In the genomic region with DNA sequence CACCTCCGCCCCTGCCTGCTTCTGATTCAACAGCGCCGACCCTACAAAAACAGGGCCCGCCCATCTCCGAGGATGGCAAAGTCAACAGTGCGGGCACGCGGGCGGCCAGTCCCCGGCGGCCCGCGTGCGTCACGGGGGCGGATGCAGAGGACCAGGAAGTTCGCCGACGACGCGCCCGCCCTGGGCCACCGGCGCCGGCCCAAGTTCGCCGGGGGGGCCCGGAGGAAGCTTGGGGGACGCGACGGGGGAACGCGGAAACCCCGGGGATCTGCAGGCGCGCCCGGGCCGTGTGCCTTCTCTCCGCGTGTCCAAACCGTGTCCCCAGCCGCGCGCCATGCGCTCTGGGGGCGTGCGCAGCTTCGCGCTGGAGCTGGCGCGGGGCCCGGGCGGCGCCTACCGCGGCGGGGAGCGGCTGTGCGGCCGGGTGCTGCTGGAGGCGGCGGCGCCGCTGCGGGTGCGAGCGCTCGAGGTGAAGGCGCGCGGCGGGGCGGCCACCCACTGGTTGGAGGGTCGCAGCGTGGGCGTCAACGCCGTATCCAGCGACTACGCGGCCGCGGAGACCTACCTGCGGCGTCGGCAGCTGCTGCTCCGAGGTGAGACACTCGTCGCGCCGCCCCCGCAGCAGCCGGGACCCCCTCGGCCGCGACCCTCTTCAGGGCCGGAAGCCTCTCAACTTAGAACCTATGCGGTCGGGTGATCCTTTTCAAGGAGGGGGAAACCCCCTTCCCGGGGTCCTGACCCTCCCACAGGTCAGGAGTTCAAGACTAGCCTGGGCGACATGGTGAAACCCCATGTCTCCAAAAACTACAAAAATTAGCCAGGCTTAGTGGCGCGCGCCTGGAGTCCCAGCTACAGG, we compare ENCODE assay signal across 8 cellular contexts. TPM values are rescaled to one million over a fixed set of nuclear protein-coding genes. Genes with fewer than 3 reads are reported as not detected.
DNase-seq lines count a peak whose midpoint lies in the region; ATAC-seq and TF ChIP-seq lines count a peak whose summit lies in the region.

No MANE protein-coding gene starts in this region.

- no peak for TF ChIP-seq CTCF in endothelial cell (IDR thresholded peaks at IDR 0.05; ENCODE audit: unreplicated experiment)

- peak; percentile 83 for DNase-seq in A172 (ENCODE audit: low spot score)
- DNase-seq in NOMO-1 treated with dmso at 0.1 percent for 144 hours (lab: John Stamatoyannopoulos, UW; ENCODE audit: unreplicated experiment): peak; percentile 84
- peak; percentile 76 for DNase-seq in activated CD8-positive, alpha-beta memory T cell treated with anti-CD3 and anti-CD28 coated beads, Interleukin-2, amount 50 U/mL, for 24 hours (ENCODE audit: extremely low read depth)
- peak; percentile 56 for DNase-seq in endothelial cell (ENCODE audit: low spot score)
- peak; percentile 39 for DNase-seq in midbrain (lab: John Stamatoyannopoulos, UW)
- peak; percentile 85 to 92 for DNase-seq in stimulated activated CD8-positive, alpha-beta memory T cell treated with anti-CD3 and anti-CD28 coated beads, Interleukin-2, amount 100 ng/mL, for 48 hours (ENCODE audit: low read depth in 2 of 2)

- H3K27ac Mint-ChIP-seq in endothelial cell (ENCODE audit: unreplicated experiment): no peak overlapping the region

- no peaks in the 10 kb centered on the region for H3K9me3 Mint-ChIP-seq in endothelial cell (ENCODE audit: unreplicated experiment)

- no peak overlapping the region for H3K4me3 Mint-ChIP-seq in endothelial cell (ENCODE audit: unreplicated experiment)

- H3K4me1 Mint-ChIP-seq in endothelial cell (ENCODE audit: unreplicated experiment): peaks cover 5% of the 10 kb centered on the region

- peak; percentile 67 for ATAC-seq in GM18511 (IDR thresholded peaks at IDR 0.05; ENCODE audit: unreplicated experiment)
- peak; percentile 43 for ATAC-seq in HG03280 (IDR thresholded peaks at IDR 0.05; ENCODE audit: unreplicated experiment)

- H3K27me3 Mint-ChIP-seq in endothelial cell (ENCODE audit: unreplicated experiment): peaks cover 4% of the 10 kb centered on the region

- peaks cover 4% of the 10 kb centered on the region for H3K36me3 Mint-ChIP-seq in endothelial cell (ENCODE audit: low read depth, unreplicated experiment)

RNA-seq across cellular contexts. Expression of gene ARRDC2, which starts 6.8 kb away (rescaled TPM):
- 7.4 and 12.2 TPM in 2 replicates for total RNA-seq in A172 (2014; rRNA removed; shearing (Covaris generic))
- 2.8 TPM for total RNA-seq in endothelial cell (ENCODE audit: unreplicated experiment)

RNA-seq across cellular contexts. Expression of gene KCNN1, which starts 34.3 kb away (rescaled TPM):
- 0.14 TPM in 1 of 2 replicates, not detected in the other for total RNA-seq in A172 (2014; rRNA removed; shearing (Covaris generic))
- total RNA-seq in endothelial cell (ENCODE audit: unreplicated experiment): 19.3 TPM

Comparison
In these comparisons a context has a peak if more than half of its experiments do, and no peak if none do; other contexts are left out.
1. Peak in every context shown above with its lines: DNase-seq and ATAC-seq.
2. RNA of gene KCNN1, which starts 34.3 kb away (total RNA-seq): 19.3 TPM in endothelial cell (single experiment); 0.14 TPM in A172; every median in the first group is over 10 times any median in the second.